In genomic region chr4:47122592-47123291, GRCh38 we compare ENCODE assay signal across 8 cellular contexts.
A peak's percentile ranks its signal among the peaks of the same experiment; 100 is the strongest.
DNase-seq lines count a peak whose midpoint lies in the region; ATAC-seq and TF ChIP-seq lines count a peak whose summit lies in the region.

No MANE protein-coding gene starts in this region.

- no peaks in the 10 kb centered on the region for H3K4me1 Mint-ChIP-seq in T-helper 17 cell

- TF ChIP-seq CTCF in AG09309 (IDR thresholded peaks at IDR 0.05; ENCODE audit: control insufficient read depth, insufficient read depth, low read depth, low read length, missing control alignments), result peak; percentile 74

- peaks cover 13% of the 10 kb centered on the region for H3K27me3 Mint-ChIP-seq in T-helper 17 cell

- DNase-seq in AG09309 (ENCODE audit: low read depth) (peak; percentile 16), NCI-H1105 (lab: John Stamatoyannopoulos, UW) (peak; percentile 36), T-helper 17 cell (peak in 1 of 3 donors; percentile 29), brain pericyte (ENCODE audit: low read depth, low spot score) (peak; percentile 41), iPS-NIHi7 (ENCODE audit: extremely low spot score) (peak; percentile 30)
- DNase-seq in stimulated activated CD4-positive, alpha-beta T cell treated with anti-CD3 and anti-CD28 coated beads, Interleukin-1b, Interleukin-23, amount 100 ng/mL, for 48 hours, result peak; percentile 44

- no peak overlapping the region for H3K4me3 ChIP-seq in AG09309 (ENCODE audit: control insufficient read depth, low read depth, low read length)

- no peak overlapping the region for H3K27ac Mint-ChIP-seq in T-helper 17 cell

- H3K9me3 ChIP-seq in T-helper 17 cell (ENCODE audit: control insufficient read depth, low read length, poor library complexity, severe bottlenecking), result no peaks in the 10 kb centered on the region

- H3K4me3 Mint-ChIP-seq in T-helper 17 cell, result no peak overlapping the region

- peak; percentile 95 for ATAC-seq in GM18502 (IDR thresholded peaks at IDR 0.05; ENCODE audit: poor library complexity, unreplicated experiment)
- ATAC-seq in HG02852 (IDR thresholded peaks at IDR 0.05; ENCODE audit: unreplicated experiment), result peak; percentile 97
- ATAC-seq in T-helper 17 cell, result peak; percentile 49

- no peaks in the 10 kb centered on the region for H3K36me3 Mint-ChIP-seq in T-helper 17 cell (ENCODE audit: low read depth)
